In the genomic region with DNA sequence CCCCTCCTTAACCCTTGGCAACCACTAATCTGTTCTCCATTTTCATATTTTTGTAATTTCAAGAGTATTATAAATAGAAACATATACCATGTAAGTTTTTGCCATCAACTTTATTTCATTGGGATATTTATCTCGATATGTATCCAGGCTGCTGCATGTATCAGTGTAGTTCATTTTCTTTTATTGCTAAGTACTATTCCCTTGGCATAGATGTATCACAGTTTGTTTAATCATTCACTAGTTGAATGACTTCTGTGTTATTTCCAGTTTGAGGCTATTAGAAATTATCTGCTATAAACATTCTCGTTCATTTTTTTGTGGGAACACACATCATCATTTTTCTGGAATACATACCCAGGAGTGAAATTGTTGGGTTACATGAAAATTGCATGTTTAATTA, we compare ENCODE assay signal across 33 cellular contexts.
"Had no signal": no experiment of that assay in that cellular context is flagged by ENCODE, and none has a peak within 500 bp of the region (broad histone marks: within the 10 kb centered on the region; RNA-seq: fewer than 3 reads in every experiment).

No MANE protein-coding gene starts in this region.

- H3K4me1 ChIP-seq: ascending aorta had no signal

- FAIRE-seq: bronchial epithelial cell, TTC549 had no signal

- H3K36me3 ChIP-seq: ascending aorta, cardiac muscle cell, WERI-Rb-1 had no signal

- ATAC-seq: activated CD4-positive, alpha-beta T cell treated with anti-CD3 and anti-CD28 coated beads for 36 hours; activated CD4-positive, CD25-positive, alpha-beta regulatory T cell treated with anti-CD3 and anti-CD28 coated beads, Interleukin-2, amount 50 U/mL, for 24 hours; activated CD8-positive, alpha-beta memory T cell treated with anti-CD3 and anti-CD28 coated beads, Interleukin-2, amount 10 ng/mL, durations not matched to agents 7 days and 5 days; activated CD8-positive, alpha-beta T cell treated with anti-CD3 and anti-CD28 coated beads, Interleukin-2, amount 10 ng/mL, durations not matched to agents 7 days and 5 days; activated naive CD8-positive, alpha-beta T cell treated with anti-CD3 and anti-CD28 coated beads, Interleukin-2, amount 50 U/mL, for 24 hours; WTC11 had no signal

- H3K27ac ChIP-seq: ascending aorta, cardiac muscle cell, WERI-Rb-1 had no signal

- H3K27me3 ChIP-seq: ascending aorta, cardiac muscle cell had no signal

- DNase-seq: activated CD4-positive, alpha-beta memory T cell treated with anti-CD3 and anti-CD28 coated beads, Interleukin-2, amount 10 ng/mL, durations not matched to agents 7 days and 5 days; activated CD4-positive, alpha-beta T cell treated with anti-CD3 and anti-CD28 coated beads for 1 hour; activated CD4-positive, alpha-beta T cell treated with anti-CD3 and anti-CD28 coated beads for 36 hours; activated CD4-positive, alpha-beta T cell treated with anti-CD3 and anti-CD28 coated beads for 48 hours; activated CD4-positive, alpha-beta T cell treated with anti-CD3 and anti-CD28 coated beads, Interleukin-2, amount 10 ng/mL, durations not matched to agents 7 days and 5 days; activated CD4-positive, alpha-beta T cell treated with anti-CD3 and anti-CD28 coated beads, Interleukin-2, amount 50 U/mL, for 48 hours; activated CD4-positive, CD25-positive, alpha-beta regulatory T cell; activated CD8-positive, alpha-beta memory T cell treated with anti-CD3 and anti-CD28 coated beads for 24 hours; activated CD8-positive, alpha-beta memory T cell treated with anti-CD3 and anti-CD28 coated beads, Interleukin-2, amount 10 ng/mL, durations not matched to agents 7 days and 5 days; activated CD8-positive, alpha-beta memory T cell treated with anti-CD3 and anti-CD28 coated beads, Interleukin-2, amount 50 U/mL, for 48 hours; activated CD8-positive, alpha-beta T cell treated with anti-CD3 and anti-CD28 coated beads, Interleukin-2, amount 10 ng/mL, durations not matched to agents 7 days and 5 days; activated effector memory CD4-positive, alpha-beta T cell treated with Interleukin-2 at 50 U/mL for 16 hours; activated gamma-delta T cell; activated naive CD4-positive, alpha-beta T cell treated with anti-CD3 and anti-CD28 coated beads, Interleukin-2, amount 10 ng/mL, durations not matched to agents 7 days and 5 days; activated naive CD4-positive, alpha-beta T cell treated with Interleukin-2 at 50 U/mL for 16 hours; activated naive CD8-positive, alpha-beta T cell treated with anti-CD3 and anti-CD28 coated beads, Interleukin-2, amount 10 ng/mL, durations not matched to agents 7 days and 5 days; activated naive CD8-positive, alpha-beta T cell treated with anti-CD3 and anti-CD28 coated beads, Interleukin-2, amount 50 U/mL, for 24 hours; activated T-cell treated with anti-CD3 and anti-CD28 coated beads, Interleukin-2, amount 50 U/mL, for 24 hours; activated T-cell treated with anti-CD3 and anti-CD28 coated beads, Interleukin-2, amount 50 U/mL, for 48 hours; amygdala; anterior cingulate cortex; caudate nucleus; SW 1271; T-helper 1 cell; T-helper 2 cell; T-helper 9 cell; WERI-Rb-1 had no signal

- H3K4me3 ChIP-seq: ascending aorta, cardiac muscle cell had no signal
